In genomic region chr17:17568772-17569195, GRCh38 we compare ENCODE assay signal across 8 cellular contexts. TPM values are rescaled to one million over a fixed set of nuclear protein-coding genes. Genes with fewer than 3 reads are reported as not detected.
DNase-seq lines count a peak whose midpoint lies in the region; ATAC-seq and TF ChIP-seq lines count a peak whose summit lies in the region.

No MANE protein-coding gene starts in this region.

- no peak overlapping the region for H3K4me3 ChIP-seq in Loucy (ENCODE audit: low read length, poor library complexity, severe bottlenecking)
- H3K4me3 ChIP-seq in WERI-Rb-1 (ENCODE audit: low read depth, low read length), result no peak overlapping the region
- H3K4me3 ChIP-seq in liver (ENCODE audit: low read depth in 1 of 3, low read length in 3 of 3), result no peak overlapping the region

- H2AFZ ChIP-seq in Loucy (ENCODE audit: low read length), result no peak overlapping the region

- TF ChIP-seq CTCF in Loucy (conservative IDR thresholded peaks at IDR 0.05; ENCODE audit: low read length), result peak; percentile 85
- TF ChIP-seq CTCF in WERI-Rb-1 (IDR thresholded peaks at IDR 0.05; ENCODE audit: low read depth, low read length), result peak; percentile 97
- TF ChIP-seq CTCF in liver (IDR thresholded peaks at IDR 0.05; ENCODE audit: low read depth, low read length, missing input control), result peak; percentile 93

- no peaks in the 10 kb centered on the region for H4K20me1 ChIP-seq in Loucy (ENCODE audit: insufficient read depth, low read length, poor library complexity, severe bottlenecking)

- peak; percentile 63 for DNase-seq in ELR (ENCODE audit: low read depth)
- DNase-seq in WERI-Rb-1, result peak; percentile 86
- DNase-seq in caudate nucleus (lab: John Stamatoyannopoulos, UW), result peak in 44 of 61 donors; percentile 10 to 75 (median 42)
- peak; percentile 24 for DNase-seq in stimulated activated CD8-positive, alpha-beta memory T cell treated with anti-CD3 and anti-CD28 coated beads, Interleukin-7, amount 100 ng/mL, for 24 hours (ENCODE audit: low read depth)
- no peak for DNase-seq in NCI-H1048 (lab: John Stamatoyannopoulos, UW)

- H3K36me3 ChIP-seq in Loucy (ENCODE audit: insufficient read depth, low read length) (no peaks in the 10 kb centered on the region), WERI-Rb-1 (0 out of 2 replicates have a peak, but pooled peaks cover 2% of the 10 kb centered on the region), liver (ENCODE audit: control insufficient read depth in 4 of 4, insufficient read depth in 3 of 4, low read depth in 1 of 4, low read length in 3 of 4) (no peaks in the 10 kb centered on the region)

- no peak for ATAC-seq in GM18498 (IDR thresholded peaks at IDR 0.05; ENCODE audit: unreplicated experiment)

- no peaks in the 10 kb centered on the region for H3K79me2 ChIP-seq in Loucy (ENCODE audit: insufficient read depth, low read length)

- WGBS in liver, result 26% methylated on average over 6 of the region's 6 CpGs

- no peaks in the 10 kb centered on the region for H3K4me1 ChIP-seq in Loucy (ENCODE audit: insufficient read depth, low read length, poor library complexity, severe bottlenecking)
- H3K4me1 ChIP-seq in liver (ENCODE audit: control insufficient read depth in 4 of 4, insufficient read depth in 4 of 4, low read length in 3 of 4), result peaks cover 47 to 91% (median 85%) of the 10 kb centered on the region in 4 donors

- H3K27me3 ChIP-seq in Loucy (ENCODE audit: insufficient read depth, low read length, poor library complexity, severe bottlenecking) (no peaks in the 10 kb centered on the region), WERI-Rb-1 (ENCODE audit: insufficient read depth, low read depth, severe bottlenecking) (no peaks in the 10 kb centered on the region), liver (ENCODE audit: control insufficient read depth in 4 of 4, insufficient read depth in 4 of 4, low read length in 3 of 4) (no peaks in the 10 kb centered on the region)

- no peak overlapping the region for H3K27ac ChIP-seq in WERI-Rb-1
- H3K27ac ChIP-seq in caudate nucleus (ENCODE audit: low read depth, low read length), result no peak overlapping the region
- peak overlapping the region; percentile 85 to 96 for H3K27ac ChIP-seq in liver (ENCODE audit: low read depth in 1 of 2, low read length in 2 of 2)

- H3K4me2 ChIP-seq in Loucy (ENCODE audit: low read depth, low read length, poor library complexity, severe bottlenecking), result no peak overlapping the region

- H3K9ac ChIP-seq in Loucy (ENCODE audit: low read depth, low read length, poor library complexity, severe bottlenecking) (no peak overlapping the region), liver (ENCODE audit: low read depth in 1 of 2, low read length in 2 of 2) (peak overlapping the region in 1 of 2 donors; percentile 39)

- TF ChIP-seq RAD21 in liver (IDR thresholded peaks at IDR 0.05), result peak; percentile 86 to 90

- H3K9me3 ChIP-seq in Loucy (ENCODE audit: insufficient read depth, low read depth, low read length) (no peaks in the 10 kb centered on the region), WERI-Rb-1 (ENCODE audit: severe bottlenecking) (no peaks in the 10 kb centered on the region), liver (ENCODE audit: control insufficient read depth in 4 of 4, low read length in 3 of 4) (no peaks in the 10 kb centered on the region)

- H3F3A ChIP-seq in Loucy (ENCODE audit: low read depth), result no peaks in the 10 kb centered on the region

- H3K9me2 ChIP-seq in Loucy (replicated peaks; ENCODE audit: low read depth, low read length), result no peaks in the 10 kb centered on the region

TF ChIP-seq in liver, 16 proteins besides CTCF, POLR2A, EP300 and RAD21:
- TF ChIP-seq MAX (IDR thresholded peaks at IDR 0.05), result peak; percentile 66
- peak; percentile 58 for TF ChIP-seq HNF4G (IDR thresholded peaks at IDR 0.05)
- TF ChIP-seq, protein P1, sequence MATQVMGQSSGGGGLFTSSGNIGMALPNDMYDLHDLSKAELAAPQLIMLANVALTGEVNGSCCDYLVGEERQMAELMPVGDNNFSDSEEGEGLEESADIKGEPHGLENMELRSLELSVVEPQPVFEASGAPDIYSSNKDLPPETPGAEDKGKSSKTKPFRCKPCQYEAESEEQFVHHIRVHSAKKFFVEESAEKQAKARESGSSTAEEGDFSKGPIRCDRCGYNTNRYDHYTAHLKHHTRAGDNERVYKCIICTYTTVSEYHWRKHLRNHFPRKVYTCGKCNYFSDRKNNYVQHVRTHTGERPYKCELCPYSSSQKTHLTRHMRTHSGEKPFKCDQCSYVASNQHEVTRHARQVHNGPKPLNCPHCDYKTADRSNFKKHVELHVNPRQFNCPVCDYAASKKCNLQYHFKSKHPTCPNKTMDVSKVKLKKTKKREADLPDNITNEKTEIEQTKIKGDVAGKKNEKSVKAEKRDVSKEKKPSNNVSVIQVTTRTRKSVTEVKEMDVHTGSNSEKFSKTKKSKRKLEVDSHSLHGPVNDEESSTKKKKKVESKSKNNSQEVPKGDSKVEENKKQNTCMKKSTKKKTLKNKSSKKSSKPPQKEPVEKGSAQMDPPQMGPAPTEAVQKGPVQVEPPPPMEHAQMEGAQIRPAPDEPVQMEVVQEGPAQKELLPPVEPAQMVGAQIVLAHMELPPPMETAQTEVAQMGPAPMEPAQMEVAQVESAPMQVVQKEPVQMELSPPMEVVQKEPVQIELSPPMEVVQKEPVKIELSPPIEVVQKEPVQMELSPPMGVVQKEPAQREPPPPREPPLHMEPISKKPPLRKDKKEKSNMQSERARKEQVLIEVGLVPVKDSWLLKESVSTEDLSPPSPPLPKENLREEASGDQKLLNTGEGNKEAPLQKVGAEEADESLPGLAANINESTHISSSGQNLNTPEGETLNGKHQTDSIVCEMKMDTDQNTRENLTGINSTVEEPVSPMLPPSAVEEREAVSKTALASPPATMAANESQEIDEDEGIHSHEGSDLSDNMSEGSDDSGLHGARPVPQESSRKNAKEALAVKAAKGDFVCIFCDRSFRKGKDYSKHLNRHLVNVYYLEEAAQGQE (IDR thresholded peaks at IDR 0.05), result peak; percentile 23
- peak; percentile 80 for TF ChIP-seq SP1 (IDR thresholded peaks at IDR 0.05)
- no peak for TF ChIP-seq FOXA1 (IDR thresholded peaks at IDR 0.05)
- TF ChIP-seq HNF4A (conservative IDR thresholded peaks at IDR 0.05), result peak; percentile 77 to 81
- TF ChIP-seq GABPA (IDR thresholded peaks at IDR 0.05 in 1 of 2, conservative IDR thresholded peaks at IDR 0.05 in 1 of 2), result no peak
- TF ChIP-seq RXRA (IDR thresholded peaks at IDR 0.05), result peak; percentile 71 to 72
TF ChIP-seq in liver: peak in this region for 6.

RNA-seq across cellular contexts. Expression of gene PEMT, which starts 22.7 kb away (rescaled TPM):
- 100 to 1,000 TPM in 1 of 2 donors, 10 to 100 TPM in 1; 64.6 to 180 TPM for total RNA-seq in liver
- polyA plus RNA-seq in liver, result 100 to 1,000 TPM; 189 to 211 TPM

Comparison
In these comparisons a context has a peak if more than half of its experiments do, and no peak if none do; other contexts are left out.
1. H3K27ac ChIP-seq: peak in liver (2 of 2); none in WERI-Rb-1 (single experiment) and caudate nucleus (single experiment).
2. Peak in every context shown above with its lines, with median percentiles within 50 percentile points of each other: CTCF ChIP-seq.